ENCODE assay signal across 10 cellular contexts in genomic region chr10:10911471-10911921, GRCh38.
A peak's percentile ranks its signal among the peaks of the same experiment; 100 is the strongest.
DNase-seq lines count a peak whose midpoint lies in the region; ATAC-seq and TF ChIP-seq lines count a peak whose summit lies in the region.
"Had no signal": no experiment of that assay in that cellular context is flagged by ENCODE, and none has a peak within 500 bp of the region (broad histone marks: within the 10 kb centered on the region; RNA-seq: fewer than 3 reads in every experiment).

No MANE protein-coding gene starts in this region.

- H3K27me3 Mint-ChIP-seq in activated CD4-positive, alpha-beta memory T cell treated with anti-CD3 and anti-CD28 coated beads for 36 hours, result peaks cover 21% of the 10 kb centered on the region

- no peak for TF ChIP-seq CTCF in GM10266 (IDR thresholded peaks at IDR 0.05; ENCODE audit: control insufficient read depth, insufficient read depth, low read depth, missing control alignments)

- H3K36me3 Mint-ChIP-seq in activated CD4-positive, alpha-beta memory T cell treated with anti-CD3 and anti-CD28 coated beads for 36 hours, result no peaks in the 10 kb centered on the region

- CTCF ChIA-PET in activated CD4-positive, alpha-beta memory T cell treated with anti-CD3 and anti-CD28 coated beads for 36 hours (lab: Charles Lee), result no interaction called here

- no peaks in the 10 kb centered on the region for H3K9me3 Mint-ChIP-seq in activated CD4-positive, alpha-beta memory T cell treated with anti-CD3 and anti-CD28 coated beads for 36 hours

- POLR2A ChIA-PET in activated CD4-positive, alpha-beta memory T cell treated with anti-CD3 and anti-CD28 coated beads for 36 hours (lab: Charles Lee), result no interaction called here

- ATAC-seq in GM18909 (IDR thresholded peaks at IDR 0.05; ENCODE audit: poor library complexity, unreplicated experiment), result no peak

- no peak overlapping the region for H3K4me3 Mint-ChIP-seq in activated CD4-positive, alpha-beta memory T cell treated with anti-CD3 and anti-CD28 coated beads for 36 hours

- intact Hi-C loops in cardiac septum (cut with DNase I), result loop anchor here (5.0 kb wide), 3 partner anchors 39 to 114 kb away; partner anchors contain the start of gene CELF2
- intact Hi-C loops in posterior vena cava (cut with DNase I), result no loop called here
- intact Hi-C loops in activated CD4-positive, alpha-beta memory T cell treated with anti-CD3 and anti-CD28 coated beads for 36 hours (cut with micrococcal nuclease), result no loop called here

- no peaks in the 10 kb centered on the region for H3K4me1 Mint-ChIP-seq in activated CD4-positive, alpha-beta memory T cell treated with anti-CD3 and anti-CD28 coated beads for 36 hours (ENCODE audit: low read depth)

- DNase-seq in CD1c-positive myeloid dendritic cell (ENCODE audit: extremely low spot score) (peak; percentile 15), T1000 (lab: John Stamatoyannopoulos, UW) (peak; percentile 99), cardiac septum (ENCODE audit: low spot score) (peak; percentile 83), posterior vena cava (ENCODE audit: low spot score) (peak; percentile 92), GM10266 (ENCODE audit: extremely low spot score) (no peak)
- no peak for DNase-seq in activated CD4-positive, alpha-beta memory T cell treated with anti-CD3 and anti-CD28 coated beads for 36 hours
- DNase-seq in stimulated activated CD8-positive, alpha-beta memory T cell treated with anti-CD3 and anti-CD28 coated beads, Interleukin-4, amount 100 ng/mL, for 48 hours, result no peak
- DNase-seq: activated CD4-positive, alpha-beta T cell treated with anti-CD3 and anti-CD28 coated beads, Interleukin-2, amount 50 U/mL, for 4 hours; DMS79 had no signal

- no peak overlapping the region for H3K27ac Mint-ChIP-seq in activated CD4-positive, alpha-beta memory T cell treated with anti-CD3 and anti-CD28 coated beads for 36 hours

Comparison
In these comparisons a context has a peak if more than half of its experiments do, and no peak if none do; other contexts are left out.
1. DNase-seq: peak in CD1c-positive myeloid dendritic cell (single experiment), T1000 (single experiment), cardiac septum (single experiment) and posterior vena cava (single experiment); none in activated CD4-positive, alpha-beta memory T cell treated with anti-CD3 and anti-CD28 coated beads for 36 hours (single experiment), stimulated activated CD8-positive, alpha-beta memory T cell treated with anti-CD3 and anti-CD28 coated beads, Interleukin-4, amount 100 ng/mL, for 48 hours (single experiment) and GM10266 (single experiment).